In genomic region chr10:88882646-88883442, GRCh38 we compare ENCODE assay signal across 1 cellular context.
TF ChIP-seq lines count a peak whose summit lies in the region.

No MANE protein-coding gene starts in this region.

TF ChIP-seq in endothelial cell of umbilical vein, 7 proteins besides CTCF, POLR2A, EP300 and RAD21:
- TF ChIP-seq GATA2 (IDR thresholded peaks at IDR 0.05; ENCODE audit: insufficient read depth, insufficient read length, low read depth, low read length) (peak; percentile 67), POLR2AphosphoS5 (IDR thresholded peaks at IDR 0.05; ENCODE audit: insufficient read depth, low read depth, low read length) (peak; percentile 26), FOS (IDR thresholded peaks at IDR 0.05; ENCODE audit: borderline replicate concordance, insufficient read depth, low read length) (peak; percentile 68), JUN (IDR thresholded peaks at IDR 0.05; ENCODE audit: borderline replicate concordance, insufficient read depth, insufficient read length, low read depth) (peak; percentile 77)
